Comparison of ENCODE assay signal across 8 cellular contexts in genomic region chr5:98796197-98796972, GRCh38. TPM values are rescaled to one million over a fixed set of nuclear protein-coding genes. Genes with fewer than 3 reads are reported as not detected.
DNase-seq lines count a peak whose midpoint lies in the region; TF ChIP-seq lines count a peak whose summit lies in the region.

No MANE protein-coding gene starts in this region.

- H3K27me3 Mint-ChIP-seq in H9 (ENCODE audit: low read depth): no peaks in the 10 kb centered on the region

- TF ChIP-seq CTCF in H9 (conservative IDR thresholded peaks at IDR 0.05) (peak; percentile 75), LNCaP clone FGC (IDR thresholded peaks at IDR 0.05; ENCODE audit: control insufficient read depth, extremely low read depth, insufficient read depth) (peak; percentile 81), WI38 (IDR thresholded peaks at IDR 0.05; ENCODE audit: low read depth, low read length) (peak; percentile 71), tibial nerve (IDR thresholded peaks at IDR 0.05) (peak; percentile 57 to 83 (median 73))

- H2BK120ac ChIP-seq in H9 (ENCODE audit: low read depth, low read length, poor library complexity, severe bottlenecking): no peak overlapping the region

- no peak overlapping the region for H4K91ac ChIP-seq in H9 (ENCODE audit: insufficient read length, low read depth, low read length)

- H3K14ac ChIP-seq in H9 (ENCODE audit: insufficient read depth, low read length): no peak overlapping the region

- H3K36me3 Mint-ChIP-seq in H9 (ENCODE audit: insufficient read depth in 1 of 3, low read depth in 3 of 3): peaks cover 11 to 13% (median 13%) of the 10 kb centered on the region in 3 experiments

- WGBS in H9 (ENCODE audit: extremely low coverage, insufficient read length, low lambda C conversion rate): no CpG with 5 or more reads among the region's 7 CpGs
- 4 to 7% methylated on average over 7 of the region's 7 CpGs for WGBS in tibial nerve, 2 donors

- H3K4me3 Mint-ChIP-seq in H9: no peak overlapping the region; a peak in 1 of 5 replicates

- no peak overlapping the region for H3K9ac ChIP-seq in H9 (ENCODE audit: extremely low read depth, insufficient read length, low read length)

- no peaks in the 10 kb centered on the region for H3K79me1 ChIP-seq in H9 (ENCODE audit: insufficient read depth, low read depth, low read length, poor library complexity, severe bottlenecking)

- H3K79me2 ChIP-seq in H9 (ENCODE audit: insufficient read depth, low read length): no peaks in the 10 kb centered on the region; the same call in 1 of the 2 replicates

- peaks cover 0 to 22% (median 0%) of the 10 kb centered on the region in 3 donors for H3K36me3 ChIP-seq in tibial nerve

- no peak overlapping the region for H3K4ac ChIP-seq in H9 (ENCODE audit: low read depth, low read length)

- no peak overlapping the region for H3K18ac ChIP-seq in H9 (ENCODE audit: insufficient read length, low read depth, low read length)

- H2BK12ac ChIP-seq in H9 (ENCODE audit: insufficient read length, low read depth, low read length): no peak overlapping the region

- no peak overlapping the region for H2BK20ac ChIP-seq in H9 (ENCODE audit: low read depth, low read length, poor library complexity, severe bottlenecking)

- H2AFZ ChIP-seq in H9 (ENCODE audit: low read length): no peak overlapping the region

- H3K23me2 ChIP-seq in H9 (ENCODE audit: insufficient read length, low read depth, low read length, poor library complexity, severe bottlenecking): no peaks in the 10 kb centered on the region

- H3K27me3 ChIP-seq in H9 (ENCODE audit: insufficient read depth, low read length) (no peaks in the 10 kb centered on the region), tibial nerve (no peaks in the 10 kb centered on the region)

- no peak overlapping the region for H2BK15ac ChIP-seq in H9 (ENCODE audit: low read depth, low read length)

- H2BK5ac ChIP-seq in H9 (ENCODE audit: insufficient read length, low read length): no peak overlapping the region

- no peak overlapping the region for H2AK5ac ChIP-seq in H9 (ENCODE audit: insufficient read length, low read length)

- H3K4me3 ChIP-seq in LNCaP clone FGC (ENCODE audit: low read depth, low read length): no peak overlapping the region
- no peak overlapping the region for H3K4me3 ChIP-seq in WI38 (ENCODE audit: low read depth, low read length)
- no peak overlapping the region for H3K4me3 ChIP-seq in tibial nerve

- peak overlapping the region; percentile 42 for H3T11ph ChIP-seq in H9 (ENCODE audit: low read length)

- H3K9me3 ChIP-seq in H9 (ENCODE audit: control insufficient read depth, low read depth, low read length) (no peaks in the 10 kb centered on the region), tibial nerve (no peaks in the 10 kb centered on the region)

- peak; percentile 43 for DNase-seq in activated naive CD4-positive, alpha-beta T cell treated with Interleukin-2 at 50 U/mL for 16 hours
- no peak for DNase-seq in activated naive CD4-positive, alpha-beta T cell (lab: John Stamatoyannopoulos, UW)
- DNase-seq in H9 (peak; percentile 48), LNCaP clone FGC (ENCODE audit: low read depth) (no peak), midbrain (lab: John Stamatoyannopoulos, UW) (peak; percentile 56), tibial nerve (ENCODE audit: low spot score in 2 of 2) (peak in 1 of 2 donors; percentile 80)
- peak; percentile 14 for DNase-seq in effector CD8-positive, alpha-beta T cell (lab: John Stamatoyannopoulos, UW)

- no peak for TF ChIP-seq EP300 in tibial nerve (IDR thresholded peaks at IDR 0.05)

- no peaks in the 10 kb centered on the region for H3K9me3 Mint-ChIP-seq in H9

- H3K4me1 ChIP-seq in H9 (ENCODE audit: insufficient read depth, low read length): peaks cover under 1% of the 10 kb centered on the region; the same call in 1 of the 2 replicates
- peaks cover 0 to 21% (median under 1%) of the 10 kb centered on the region in 4 donors for H3K4me1 ChIP-seq in tibial nerve

- H3K27ac ChIP-seq in H9 (ENCODE audit: insufficient read length, low read depth, low read length) (no peak overlapping the region), tibial nerve (peak overlapping the region in 2 of 4 donors; percentile 8 to 63)

- H3K56ac ChIP-seq in H9 (ENCODE audit: insufficient read length, low read depth, low read length): no peak overlapping the region

- no peak overlapping the region for H3K4me2 ChIP-seq in H9 (ENCODE audit: insufficient read depth, insufficient read length, low read length)

- H4K5ac ChIP-seq in H9 (ENCODE audit: insufficient read length, low read depth, low read length): no peak overlapping the region

- peak overlapping the region; percentile 78 to 97 (median 88); a peak in 5 of 7 replicates for H3K27ac Mint-ChIP-seq in H9

- H4K8ac ChIP-seq in H9 (replicated peaks; ENCODE audit: insufficient read length, low read depth, low read length): no peak overlapping the region

- no peak overlapping the region for H3K23ac ChIP-seq in H9 (ENCODE audit: insufficient read length, low read depth, low read length)

- no peaks in the 10 kb centered on the region for H4K20me1 ChIP-seq in H9 (ENCODE audit: control insufficient read depth, insufficient read depth, insufficient read length)

- TF ChIP-seq POLR2A in tibial nerve (IDR thresholded peaks at IDR 0.05): no peak

- peaks cover 18 to 33% of the 10 kb centered on the region in 2 experiments for H3K4me1 Mint-ChIP-seq in H9

RNA-seq across cellular contexts. Expression of gene RGMB, which starts 22.9 kb away (rescaled TPM):
- total RNA-seq in H9 (2021) (17.7 and 19.3 TPM in 2 replicates), tibial nerve (10 to 100 TPM; 31.8 to 43.1 (median 36.6) TPM)

Comparison
In these comparisons a context has a peak if more than half of its experiments do, and no peak if none do; other contexts are left out.
1. DNase-seq: peak in activated naive CD4-positive, alpha-beta T cell treated with Interleukin-2 at 50 U/mL for 16 hours (single experiment), H9 (single experiment), effector CD8-positive, alpha-beta T cell (single experiment) and midbrain (single experiment); none in activated naive CD4-positive, alpha-beta T cell (0 of 4) and LNCaP clone FGC (single experiment).
2. Peak in every context shown above with its lines, with median percentiles within 50 percentile points of each other: CTCF ChIP-seq.